In the genomic region with DNA sequence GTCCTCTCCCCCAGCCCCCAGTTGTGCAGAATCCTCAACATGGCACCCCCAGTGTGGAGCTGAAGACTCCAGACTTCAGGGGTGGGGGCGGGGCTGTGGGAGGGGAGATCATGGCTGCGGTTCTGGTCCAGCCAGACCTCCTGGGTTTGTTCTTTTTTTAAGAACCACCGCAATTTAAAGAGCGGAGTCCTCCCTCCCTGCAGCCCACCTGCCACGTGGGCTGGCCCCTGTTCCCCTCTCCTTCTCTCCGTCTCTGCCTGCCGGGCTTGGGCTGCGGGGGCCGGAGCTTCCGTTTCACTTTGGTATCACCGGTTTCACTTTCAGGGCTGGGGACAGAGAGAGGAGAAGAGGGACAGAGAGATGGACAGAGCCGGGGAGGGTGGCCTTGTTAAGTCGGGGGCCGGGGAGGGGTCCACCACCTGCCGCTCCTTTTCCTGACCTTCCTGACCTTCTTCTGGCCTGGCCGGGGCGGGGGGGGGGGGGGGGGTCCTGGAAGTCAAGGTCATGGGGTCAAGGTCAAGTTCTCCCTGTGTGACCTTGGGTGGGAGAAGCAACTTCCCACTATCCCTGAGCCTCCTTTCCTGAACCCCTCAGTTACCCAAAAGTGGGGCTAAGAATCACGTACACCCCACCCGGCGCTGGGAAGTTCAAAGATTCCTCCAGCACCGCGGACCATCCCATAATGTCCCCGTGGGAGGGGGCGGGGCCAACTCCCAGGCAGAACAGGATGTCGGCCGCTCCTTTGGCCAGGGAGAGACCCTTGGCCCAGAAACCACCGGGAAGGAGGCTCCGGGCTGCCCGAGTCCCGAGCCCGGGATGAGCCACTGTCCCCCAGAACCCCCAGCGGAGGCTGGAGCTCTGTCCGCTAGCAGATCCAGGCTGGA, we compare ENCODE assay signal across 8 cellular contexts. TPM values are rescaled to one million over a fixed set of nuclear protein-coding genes. Genes with fewer than 3 reads are reported as not detected.
DNase-seq lines count a peak whose midpoint lies in the region; ATAC-seq and TF ChIP-seq lines count a peak whose summit lies in the region.

No MANE protein-coding gene starts in this region.

- intact Hi-C loops in heart left ventricle (cut with DNase I) = loop anchor here in 2 of 10 donors (5.0 to 10.0 kb wide), 2 partner anchors 44 to 47 kb away; a partner anchor contains a TSS

- peak in 1 of 2 donors; percentile 34 for TF ChIP-seq POLR2A in heart left ventricle (IDR thresholded peaks at IDR 0.05)

- H3K36me3 ChIP-seq in CD4-positive, CD25-positive, alpha-beta regulatory T cell (ENCODE audit: control insufficient read depth, insufficient read depth, low read length) = no peaks in the 10 kb centered on the region
- H3K36me3 ChIP-seq in KMS-11 (ENCODE audit: insufficient read depth) (no peaks in the 10 kb centered on the region), heart left ventricle (no peaks in the 10 kb centered on the region), skeletal muscle satellite cell (ENCODE audit: insufficient read depth, low read length) (no peaks in the 10 kb centered on the region)

- peak; percentile 55 to 63 for ATAC-seq in CD4-positive, CD25-positive, alpha-beta regulatory T cell (ENCODE audit: low read depth in 2 of 2)
- ATAC-seq in heart left ventricle = peak; percentile 71 to 92 (median 80)
- no peak for ATAC-seq in GM18867 (IDR thresholded peaks at IDR 0.05; ENCODE audit: unreplicated experiment)

- H3K36me3 Mint-ChIP-seq in CD4-positive, CD25-positive, alpha-beta regulatory T cell = no peaks in the 10 kb centered on the region
- H3K36me3 Mint-ChIP-seq in activated T-cell treated with anti-CD3 and anti-CD28 coated beads, Interleukin-2, amount 50 U/mL, for 24 hours (ENCODE audit: low read depth) = no peaks in the 10 kb centered on the region

- H3K27ac Mint-ChIP-seq in CD4-positive, CD25-positive, alpha-beta regulatory T cell = peak overlapping the region in 2 of 3 donors; percentile 92 to 94
- peak overlapping the region; percentile 92 for H3K27ac Mint-ChIP-seq in activated T-cell treated with anti-CD3 and anti-CD28 coated beads, Interleukin-2, amount 50 U/mL, for 24 hours

- H3K27me3 ChIP-seq in CD4-positive, CD25-positive, alpha-beta regulatory T cell (ENCODE audit: control insufficient read depth, insufficient read depth, low read length) = no peaks in the 10 kb centered on the region
- 0 out of 2 replicates have a peak, but pooled peaks cover 5% of the 10 kb centered on the region for H3K27me3 ChIP-seq in KMS-11 (ENCODE audit: insufficient read depth, low read depth)
- H3K27me3 ChIP-seq in heart left ventricle = no peaks in the 10 kb centered on the region
- no peaks in the 10 kb centered on the region for H3K27me3 ChIP-seq in skeletal muscle satellite cell (ENCODE audit: control insufficient read depth, insufficient read depth, low read length)

- no peaks in the 10 kb centered on the region for H4K20me1 ChIP-seq in KMS-11 (ENCODE audit: insufficient read depth)

- no peaks in the 10 kb centered on the region for H3K9me3 Mint-ChIP-seq in CD4-positive, CD25-positive, alpha-beta regulatory T cell
- no peaks in the 10 kb centered on the region for H3K9me3 Mint-ChIP-seq in activated T-cell treated with anti-CD3 and anti-CD28 coated beads, Interleukin-2, amount 50 U/mL, for 24 hours

- peaks cover 19% of the 10 kb centered on the region for H3K4me1 ChIP-seq in CD4-positive, CD25-positive, alpha-beta regulatory T cell (ENCODE audit: control insufficient read depth, insufficient read depth, low read length, poor library complexity, severe bottlenecking)
- peaks cover 21% of the 10 kb centered on the region for H3K4me1 ChIP-seq in KMS-11 (ENCODE audit: low read depth, poor library complexity, severe bottlenecking)
- H3K4me1 ChIP-seq in heart left ventricle = peaks cover 0 to 44% (median 14%) of the 10 kb centered on the region in 12 donors
- peaks cover 4% of the 10 kb centered on the region for H3K4me1 ChIP-seq in skeletal muscle satellite cell (ENCODE audit: control insufficient read depth, insufficient read depth, low read length)

- H3K4me3 Mint-ChIP-seq in CD4-positive, CD25-positive, alpha-beta regulatory T cell = peak overlapping the region; percentile 56 to 91 (median 85)
- peak overlapping the region; percentile 63 for H3K4me3 Mint-ChIP-seq in activated T-cell treated with anti-CD3 and anti-CD28 coated beads, Interleukin-2, amount 50 U/mL, for 24 hours

- H3K79me2 ChIP-seq in KMS-11 (ENCODE audit: insufficient read depth, low read depth) = no peaks in the 10 kb centered on the region

- H3K4me1 Mint-ChIP-seq in CD4-positive, CD25-positive, alpha-beta regulatory T cell = peaks cover 0 to 36% (median 2%) of the 10 kb centered on the region in 4 donors
- H3K4me1 Mint-ChIP-seq in activated T-cell treated with anti-CD3 and anti-CD28 coated beads, Interleukin-2, amount 50 U/mL, for 24 hours (ENCODE audit: low read depth) = peaks cover 36% of the 10 kb centered on the region

- no peaks in the 10 kb centered on the region for H3K9me3 ChIP-seq in CD4-positive, CD25-positive, alpha-beta regulatory T cell (ENCODE audit: control insufficient read depth in 2 of 2, low read length in 2 of 2)
- no peaks in the 10 kb centered on the region for H3K9me3 ChIP-seq in heart left ventricle
- H3K9me3 ChIP-seq in skeletal muscle satellite cell (replicated peaks; ENCODE audit: low read length) = no peaks in the 10 kb centered on the region

- H3K27ac ChIP-seq in CD4-positive, CD25-positive, alpha-beta regulatory T cell (ENCODE audit: insufficient read depth, low read length, poor library complexity, severe bottlenecking) = peak overlapping the region; percentile 61
- no peak overlapping the region for H3K27ac ChIP-seq in KMS-11
- H3K27ac ChIP-seq in heart left ventricle = peak overlapping the region; percentile 80 to 96 (median 88)

- no peaks in the 10 kb centered on the region for H3K27me3 Mint-ChIP-seq in CD4-positive, CD25-positive, alpha-beta regulatory T cell
- no peaks in the 10 kb centered on the region for H3K27me3 Mint-ChIP-seq in activated T-cell treated with anti-CD3 and anti-CD28 coated beads, Interleukin-2, amount 50 U/mL, for 24 hours

- 18 to 34% (median 23%) methylated on average over 12 to 33 of the region's 33 CpGs for WGBS in heart left ventricle, 4 donors

- DNase-seq in CD4-positive, CD25-positive, alpha-beta regulatory T cell = peak in 2 of 3 donors; percentile 44 to 63
- peak; percentile 71 for DNase-seq in activated T-cell treated with anti-CD3 and anti-CD28 coated beads, Interleukin-2, amount 50 U/mL, for 24 hours
- DNase-seq in heart left ventricle = peak; percentile 84 to 89 (median 87)
- DNase-seq in GF-D8 (lab: John Stamatoyannopoulos, UW) = no peak
- no peak for DNase-seq in T-helper 9 cell

- H3K9ac ChIP-seq in KMS-11 = peak overlapping the region; percentile 61; the same call in 1 of the 2 replicates
- peak overlapping the region; percentile 70 for H3K9ac ChIP-seq in skeletal muscle satellite cell (ENCODE audit: low read depth, low read length)

- TF ChIP-seq CTCF in KMS-11 (conservative IDR thresholded peaks at IDR 0.05; ENCODE audit: low read depth, low read length) (no peak), heart left ventricle (IDR thresholded peaks at IDR 0.05) (no peak)

- peak overlapping the region; percentile 82 for H2AFZ ChIP-seq in KMS-11 (ENCODE audit: low read depth)

- H3K4me3 ChIP-seq in CD4-positive, CD25-positive, alpha-beta regulatory T cell (ENCODE audit: low read depth, low read length) = peak overlapping the region; percentile 62
- H3K4me3 ChIP-seq in KMS-11 (IDR thresholded peaks at IDR 0.05; ENCODE audit: insufficient read depth, low read depth, low read length) (no peak overlapping the region), heart left ventricle (peak overlapping the region in 11 of 12 donors; percentile 40 to 77 (median 61)), skeletal muscle satellite cell (ENCODE audit: low read length) (peak overlapping the region; percentile 68)

- H3K4me2 ChIP-seq in KMS-11 = peak overlapping the region; percentile 88
- peak overlapping the region; percentile 87 for H3K4me2 ChIP-seq in skeletal muscle satellite cell (ENCODE audit: low read length)

RNA-seq across cellular contexts. Expression of a gene that starts 11.3 kb away (rescaled TPM):
- 50.5 TPM for total RNA-seq in CD4-positive, CD25-positive, alpha-beta regulatory T cell
- polyA plus RNA-seq in CD4-positive, CD25-positive, alpha-beta regulatory T cell = 10 to 100 TPM; 19.6 to 30.4 (median 23.7) TPM
- 10 to 100 TPM; 22.8 to 65.0 (median 29.3) TPM for total RNA-seq in heart left ventricle
- polyA plus RNA-seq in heart left ventricle = 10 to 100 TPM; 14.6 to 14.7 TPM
- 34.0 and 36.7 TPM in 2 replicates for total RNA-seq in skeletal muscle satellite cell (2012; rRNA removed)

RNA-seq across cellular contexts. Expression of a gene that starts 45.9 kb away (rescaled TPM):
- total RNA-seq in CD4-positive, CD25-positive, alpha-beta regulatory T cell = 98.2 TPM
- 10 to 100 TPM; 38.5 to 70.2 (median 56.6) TPM for polyA plus RNA-seq in CD4-positive, CD25-positive, alpha-beta regulatory T cell
- 100 to 1,000 TPM in 7 of 9 donors, 10 to 100 TPM in 2; 95.3 to 154 (median 108) TPM for total RNA-seq in heart left ventricle
- polyA plus RNA-seq in heart left ventricle = 100 to 1,000 TPM; 131 to 204 TPM
- total RNA-seq in skeletal muscle satellite cell (2012; rRNA removed) = 147 and 168 TPM in 2 replicates

Comparison
In these comparisons a context has a peak if more than half of its experiments do, and no peak if none do; other contexts are left out.
1. DNase-seq: peak in CD4-positive, CD25-positive, alpha-beta regulatory T cell (2 of 3), activated T-cell treated with anti-CD3 and anti-CD28 coated beads, Interleukin-2, amount 50 U/mL, for 24 hours (single experiment) and heart left ventricle (5 of 5); none in GF-D8 (single experiment) and T-helper 9 cell (single experiment).